Comparison of ENCODE assay signal across 8 cellular contexts in genomic region chr19:34173145-34173956, GRCh38. TPM values are rescaled to one million over a fixed set of nuclear protein-coding genes. Genes with fewer than 3 reads are reported as not detected.
DNase-seq lines count a peak whose midpoint lies in the region; ATAC-seq and TF ChIP-seq lines count a peak whose summit lies in the region.

No MANE protein-coding gene starts in this region.

- H3K4me3 ChIP-seq in OCI-LY3 (ENCODE audit: low read length) (peak overlapping the region; percentile 83), hepatocyte (peak overlapping the region; percentile 95), retinal pigment epithelial cell (ENCODE audit: low read length) (peak overlapping the region; percentile 62)

- H3K27me3 ChIP-seq in OCI-LY3 (ENCODE audit: low read depth, low read length) (0 out of 2 replicates have a peak, but pooled peaks cover 2% of the 10 kb centered on the region), hepatocyte (no peaks in the 10 kb centered on the region)

- TF ChIP-seq CTCF in OCI-LY3 (IDR thresholded peaks at IDR 0.05; ENCODE audit: low read depth, low read length) (no peak), hepatocyte (IDR thresholded peaks at IDR 0.05; ENCODE audit: poor library complexity) (no peak), retinal pigment epithelial cell (conservative IDR thresholded peaks at IDR 0.05; ENCODE audit: low read depth, low read length) (no peak)

- ATAC-seq in GM19035 (IDR thresholded peaks at IDR 0.05; ENCODE audit: unreplicated experiment) (peak; percentile 0), HG03108 (IDR thresholded peaks at IDR 0.05; ENCODE audit: unreplicated experiment) (no peak)

- DNase-seq in AG08396 (ENCODE audit: low spot score) (peak; percentile 43), amniotic epithelial cell (ENCODE audit: low read depth) (peak; percentile 46), hepatocyte (ENCODE audit: low spot score) (peak; percentile 64), retinal pigment epithelial cell (ENCODE audit: low read depth) (no peak), NCI-H128 (lab: John Stamatoyannopoulos, UW; ENCODE audit: unreplicated experiment) (no peak)

- H3K4me1 ChIP-seq in OCI-LY3 (ENCODE audit: low read length) (peaks cover 56% of the 10 kb centered on the region), hepatocyte (ENCODE audit: insufficient read depth) (peaks cover 64% of the 10 kb centered on the region)

- H2AFZ ChIP-seq in OCI-LY3 (ENCODE audit: low read depth, low read length): no peak overlapping the region; the same call in 1 of the 2 replicates
- peak overlapping the region; percentile 85 for H2AFZ ChIP-seq in hepatocyte

- H4K20me1 ChIP-seq in OCI-LY3 (ENCODE audit: insufficient read depth, low read length) (peaks cover 44% of the 10 kb centered on the region), hepatocyte (ENCODE audit: insufficient read depth, poor library complexity, severe bottlenecking) (peaks cover 52% of the 10 kb centered on the region)

- no peaks in the 10 kb centered on the region for H3K9me2 ChIP-seq in hepatocyte (replicated peaks; ENCODE audit: insufficient read depth)

- H3K79me2 ChIP-seq in OCI-LY3 (ENCODE audit: low read length) (peaks cover 67% of the 10 kb centered on the region), hepatocyte (peaks cover 71% of the 10 kb centered on the region)

- H3K27ac ChIP-seq in OCI-LY3 (ENCODE audit: low read length) (peak overlapping the region; percentile 88), hepatocyte (peak overlapping the region; percentile 100)

- 4% methylated on average over 26 of the region's 26 CpGs for WGBS in hepatocyte (ENCODE audit: low lambda C conversion rate, missing lambda C conversion rate)

- H3K4me2 ChIP-seq in OCI-LY3 (ENCODE audit: low read length) (peak overlapping the region; percentile 78), hepatocyte (peak overlapping the region; percentile 95)

- H3K36me3 ChIP-seq in OCI-LY3 (replicated peaks; ENCODE audit: low read depth, low read length): peaks cover 12% of the 10 kb centered on the region
- no peaks in the 10 kb centered on the region for H3K36me3 ChIP-seq in hepatocyte (replicated peaks; ENCODE audit: insufficient read depth, low read depth)

- no peaks in the 10 kb centered on the region for H3K9me3 ChIP-seq in OCI-LY3 (ENCODE audit: insufficient read depth, low read length)
- no peaks in the 10 kb centered on the region for H3K9me3 ChIP-seq in hepatocyte (ENCODE audit: low read depth)

- peak overlapping the region; percentile 92 for H3K9ac ChIP-seq in OCI-LY3 (ENCODE audit: low read length)

RNA-seq across cellular contexts. Expression of gene LSM14A, which starts 1.0 kb away (rescaled TPM):
- 81.0 and 96.5 TPM in 2 replicates for total RNA-seq in hepatocyte
- 59.9 and 64.7 TPM in 2 replicates for polyA plus RNA-seq in hepatocyte

Comparison
In these comparisons a context has a peak if more than half of its experiments do, and no peak if none do; other contexts are left out.
1. DNase-seq: peak in AG08396 (single experiment), amniotic epithelial cell (single experiment) and hepatocyte (single experiment); none in retinal pigment epithelial cell (single experiment) and NCI-H128 (single experiment).
2. Peak in every context shown above with its lines, with median percentiles within 50 percentile points of each other: H3K4me3 ChIP-seq.